Comparison of ENCODE assay signal across 17 cellular contexts in genomic region chr1:25870614-25871013, GRCh38. TPM values are rescaled to one million over a fixed set of nuclear protein-coding genes. Genes with fewer than 3 reads are reported as not detected.
"Had no signal": no experiment of that assay in that cellular context is flagged by ENCODE, and none has a peak within 500 bp of the region (broad histone marks: within the 10 kb centered on the region; RNA-seq: fewer than 3 reads in every experiment).

No MANE protein-coding gene starts in this region.

- H3K27me3 ChIP-seq: heart left ventricle, ovary, suprapubic skin had no signal

- FAIRE-seq: frontal cortex, islet of Langerhans had no signal

- H3K9me3 Mint-ChIP-seq: activated CD8-positive, alpha-beta T cell treated with anti-CD3 and anti-CD28 coated beads for 36 hours; memory B cell; neural crest cell; type B pancreatic cell had no signal

- ATAC-seq: activated CD8-positive, alpha-beta T cell treated with anti-CD3 and anti-CD28 coated beads for 36 hours; heart left ventricle; left lobe of liver had no signal

- H3K27me3 Mint-ChIP-seq: activated CD8-positive, alpha-beta T cell treated with anti-CD3 and anti-CD28 coated beads for 36 hours; memory B cell; type B pancreatic cell had no signal

- H3K4me3 ChIP-seq: heart left ventricle, ovary, suprapubic skin had no signal

- H3K27ac ChIP-seq: heart left ventricle, suprapubic skin had no signal

- H3K27ac Mint-ChIP-seq: activated CD8-positive, alpha-beta T cell treated with anti-CD3 and anti-CD28 coated beads for 36 hours; memory B cell had no signal

- DNase-seq: activated CD4-positive, alpha-beta T cell treated with anti-CD3 and anti-CD28 coated beads for 4 hours; activated CD8-positive, alpha-beta memory T cell treated with anti-CD3 and anti-CD28 coated beads, Interleukin-2, amount 50 U/mL, for 48 hours; activated CD8-positive, alpha-beta T cell treated with anti-CD3 and anti-CD28 coated beads for 36 hours; effector CD4-positive, alpha-beta T cell; heart left ventricle; stimulated activated CD4-positive, alpha-beta T cell treated with anti-CD3 and anti-CD28 coated beads, Interleukin-2, amount 100 ng/mL, for 48 hours; stimulated activated naive CD4-positive, alpha-beta T cell treated with Interleukin-2 at 50 U/mL for 16 hours; T-helper 9 cell had no signal

- H3K36me3 Mint-ChIP-seq: memory B cell had no signal

- H3K4me3 Mint-ChIP-seq: activated CD8-positive, alpha-beta T cell treated with anti-CD3 and anti-CD28 coated beads for 36 hours; memory B cell; neural crest cell; type B pancreatic cell had no signal

- H3K36me3 ChIP-seq: ovary had no signal

- H3K9me3 ChIP-seq: heart left ventricle, ovary, suprapubic skin had no signal

RNA-seq across cellular contexts. Expression of gene AUNIP, which starts 11.4 kb away (rescaled TPM):
- total RNA-seq: aorta, left lobe of liver had no signal
- polyA plus RNA-seq: aorta had no signal
